25 cellular contexts compared by ENCODE assay signal in genomic region chr7:20279979-20280378, GRCh38. TPM values are rescaled to one million over a fixed set of nuclear protein-coding genes. Genes with fewer than 3 reads are reported as not detected.
A peak's percentile ranks its signal among the peaks of the same experiment; 100 is the strongest.
DNase-seq lines count a peak whose midpoint lies in the region; ATAC-seq, FAIRE-seq and TF ChIP-seq lines count a peak whose summit lies in the region.
"Had no signal": no experiment of that assay in that cellular context is flagged by ENCODE, and none has a peak within 500 bp of the region (broad histone marks: within the 10 kb centered on the region; RNA-seq: fewer than 3 reads in every experiment).

No MANE protein-coding gene starts in this region.

- POLR2A ChIA-PET in IMR-90 (lab: Charles Lee; ENCODE audit: unreplicated experiment) = no interaction called here

- H4K8ac ChIP-seq in IMR-90 (ENCODE audit: low read depth in 2 of 2, low read length in 2 of 2) = peak overlapping the region in 1 of 2 experiments; percentile 47; a peak in 1 of 4 replicates

- H3K27ac ChIP-seq in IMR-90 (ENCODE audit: insufficient read depth, low read length) (no peak overlapping the region), OCI-LY1 (ENCODE audit: low read depth, low read length, poor library complexity, severe bottlenecking) (no peak overlapping the region), keratinocyte (ENCODE audit: control insufficient read depth, insufficient read depth, low read length) (no peak overlapping the region), foreskin keratinocyte (no peak overlapping the region)
- H3K27ac ChIP-seq: esophagus muscularis mucosa, ovary, PC-9, tibial nerve, WERI-Rb-1 had no signal

- in situ Hi-C loops in IMR-90 (cut with MboI; ENCODE audit: low sequenced_read_pairs) = no loop called here

- no peak overlapping the region for H2AK9ac ChIP-seq in IMR-90 (replicated peaks; ENCODE audit: low read depth, low read length, poor library complexity)

- no peak overlapping the region for H3K14ac ChIP-seq in IMR-90 (replicated peaks; ENCODE audit: low read depth, low read length)

- ATAC-seq in IMR-90 (ENCODE audit: low read depth) (no peak), foreskin keratinocyte (no peak)
- ATAC-seq: Right ventricle myocardium inferior had no signal

- H3K9me1 ChIP-seq in IMR-90 (ENCODE audit: insufficient read depth, low read length) = no peaks in the 10 kb centered on the region
- H3K9me1 ChIP-seq in keratinocyte (ENCODE audit: control insufficient read depth, extremely low read depth, insufficient read depth, low read length) = no peaks in the 10 kb centered on the region

- H4K5ac ChIP-seq in IMR-90 (ENCODE audit: low read depth, low read length) = no peak overlapping the region

- H3K4me1 ChIP-seq in IMR-90 (ENCODE audit: control insufficient read depth, insufficient read depth, low read length) (peaks cover 4% of the 10 kb centered on the region), OCI-LY1 (ENCODE audit: insufficient read depth, low read length, severe bottlenecking) (peaks cover 9% of the 10 kb centered on the region), keratinocyte (ENCODE audit: control insufficient read depth, extremely low read depth, insufficient read depth, low read length) (no peaks in the 10 kb centered on the region), foreskin keratinocyte (no peaks in the 10 kb centered on the region)
- H3K4me1 ChIP-seq: tibial nerve had no signal

- H3K23ac ChIP-seq in IMR-90 (ENCODE audit: low read depth, low read length) = no peak overlapping the region

- H2BK20ac ChIP-seq in IMR-90 (ENCODE audit: low read depth, low read length) = no peak overlapping the region

- peak overlapping the region; percentile 9; the same call in 1 of the 2 replicates for H2BK120ac ChIP-seq in IMR-90 (ENCODE audit: low read depth, low read length)

- H3K27me3 ChIP-seq in IMR-90 (ENCODE audit: control insufficient read depth, insufficient read depth, low read length) (no peaks in the 10 kb centered on the region), OCI-LY1 (ENCODE audit: insufficient read depth, low read length) (no peaks in the 10 kb centered on the region), keratinocyte (ENCODE audit: control insufficient read depth, extremely low read depth, insufficient read depth, low read length) (no peaks in the 10 kb centered on the region), foreskin keratinocyte (no peaks in the 10 kb centered on the region)
- H3K27me3 ChIP-seq: esophagus muscularis mucosa, ovary, tibial nerve had no signal

- TF ChIP-seq CTCF in IMR-90 (conservative IDR thresholded peaks at IDR 0.05; ENCODE audit: low read depth, low read length) = no peak
- TF ChIP-seq CTCF in OCI-LY1 (IDR thresholded peaks at IDR 0.05; ENCODE audit: low read length) = no peak
- TF ChIP-seq CTCF in keratinocyte (optimal IDR thresholded peaks at IDR 0.05 in 1 of 3, IDR thresholded peaks at IDR 0.05 in 1 of 3, conservative IDR thresholded peaks at IDR 0.05 in 1 of 3; ENCODE audit: extremely low read depth in 1 of 3, insufficient read depth in 2 of 3, low read length in 3 of 3) = no peak
- no peak for TF ChIP-seq CTCF in foreskin keratinocyte (conservative IDR thresholded peaks at IDR 0.05)

- no peaks in the 10 kb centered on the region for H3K9me2 ChIP-seq in OCI-LY1 (ENCODE audit: low read depth, low read length)

- no peaks in the 10 kb centered on the region for H4K20me1 ChIP-seq in IMR-90 (ENCODE audit: insufficient read depth, low read length)
- H4K20me1 ChIP-seq in OCI-LY1 (ENCODE audit: insufficient read depth, low read length) = no peaks in the 10 kb centered on the region
- no peaks in the 10 kb centered on the region for H4K20me1 ChIP-seq in keratinocyte (ENCODE audit: control insufficient read depth, extremely low read depth, insufficient read depth, low read length)

- TF ChIP-seq RAD21 in IMR-90 (IDR thresholded peaks at IDR 0.05; ENCODE audit: low read length) = no peak

- no peak overlapping the region for H2AFZ ChIP-seq in IMR-90 (replicated peaks; ENCODE audit: low read length, poor library complexity)
- H2AFZ ChIP-seq in OCI-LY1 (ENCODE audit: low read length) = peak overlapping the region; percentile 86; the same call in 1 of the 2 replicates
- peak overlapping the region; percentile 23 for H2AFZ ChIP-seq in keratinocyte (ENCODE audit: control insufficient read depth, low read length)
- H2AFZ ChIP-seq: PC-9 had no signal

- WGBS in IMR-90 (ENCODE audit: extremely low coverage in 2 of 2, insufficient read length in 1 of 2), 2 experiments = no CpG with 5 or more reads among the region's 4 CpGs

- BruUV-seq in IMR-90 (replicated peaks; lab: Mats Ljungman, UMichigan) = no TSS peak

- H3K4me3 ChIP-seq in IMR-90 (ENCODE audit: insufficient read depth, low read depth, low read length) (no peak overlapping the region), OCI-LY1 (ENCODE audit: low read depth, low read length, poor library complexity, severe bottlenecking) (no peak overlapping the region), keratinocyte (ENCODE audit: control insufficient read depth in 2 of 3, extremely low read depth in 1 of 3, insufficient read depth in 2 of 3, low read depth in 1 of 3, low read length in 3 of 3) (no peak overlapping the region)
- H3K4me3 ChIP-seq: esophagus muscularis mucosa, ovary, PC-9, tibial nerve had no signal

- no peak overlapping the region for H2AK5ac ChIP-seq in IMR-90 (ENCODE audit: low read depth, low read length)

- H3F3A ChIP-seq in OCI-LY1 (ENCODE audit: insufficient read depth, low read length) = peaks cover 8% of the 10 kb centered on the region

- H3K36me3 ChIP-seq in IMR-90 (ENCODE audit: control insufficient read depth, insufficient read depth, low read length) (no peaks in the 10 kb centered on the region), OCI-LY1 (ENCODE audit: insufficient read depth, low read length) (no peaks in the 10 kb centered on the region), keratinocyte (ENCODE audit: control insufficient read depth in 2 of 2, extremely low read depth in 1 of 2, insufficient read depth in 2 of 2, low read length in 2 of 2) (no peaks in the 10 kb centered on the region)
- H3K36me3 ChIP-seq: esophagus muscularis mucosa, ovary, tibial nerve, WERI-Rb-1 had no signal

- no peak overlapping the region for H3K18ac ChIP-seq in IMR-90 (ENCODE audit: low read depth, low read length)

- no peaks in the 10 kb centered on the region for H3K9me3 ChIP-seq in IMR-90 (ENCODE audit: control insufficient read depth, insufficient read depth, low read length)
- H3K9me3 ChIP-seq in OCI-LY1 (ENCODE audit: low read length) = 0 out of 2 replicates have a peak, but pooled peaks cover 3% of the 10 kb centered on the region
- H3K9me3 ChIP-seq in keratinocyte (ENCODE audit: control insufficient read depth, low read depth, low read length) = no peaks in the 10 kb centered on the region
- H3K9me3 ChIP-seq: esophagus muscularis mucosa, ovary, tibial nerve had no signal

- H3K9ac ChIP-seq in IMR-90 (ENCODE audit: low read depth, low read length) = no peak overlapping the region
- no peak overlapping the region for H3K9ac ChIP-seq in OCI-LY1 (ENCODE audit: low read length)
- no peak overlapping the region for H3K9ac ChIP-seq in keratinocyte (ENCODE audit: control insufficient read depth, extremely low read depth, insufficient read depth, low read length)

- H3K4ac ChIP-seq in IMR-90 (ENCODE audit: low read depth, low read length) = no peak overlapping the region

- CTCF ChIA-PET in IMR-90 (lab: Yijun Ruan, JAX) = no interaction called here

- no peak overlapping the region for H3K4me2 ChIP-seq in IMR-90 (ENCODE audit: low read depth, low read length)
- H3K4me2 ChIP-seq in OCI-LY1 (ENCODE audit: low read length) = no peak overlapping the region
- H3K4me2 ChIP-seq in keratinocyte (ENCODE audit: control insufficient read depth, extremely low read depth, insufficient read depth, low read depth, low read length) = no peak overlapping the region
- H3K4me2 ChIP-seq: PC-9 had no signal

- FAIRE-seq in keratinocyte (lab: Jason Lieb, UNC) = no peak

- H3K56ac ChIP-seq in IMR-90 (ENCODE audit: extremely low read depth, insufficient read depth, low read length) = no peak overlapping the region

- H2BK5ac ChIP-seq in IMR-90 (ENCODE audit: low read depth, low read length, poor library complexity, severe bottlenecking) = no peak overlapping the region

- intact Hi-C loops in IMR-90 (cut with micrococcal nuclease) = no loop called here

- no peak for TF ChIP-seq POLR2A in IMR-90 (IDR thresholded peaks at IDR 0.05; ENCODE audit: low read depth, low read length)

- no peak overlapping the region for H4K91ac ChIP-seq in IMR-90 (ENCODE audit: insufficient read depth, low read depth, low read length)

- dilution Hi-C loops in IMR-90 (cut with HindIII; ENCODE audit: low sequenced_read_pairs, unreplicated experiment) (no loop called here), keratinocyte (cut with MboI; ENCODE audit: extremely low pct_ligation_motif_present, low sequenced_read_pairs) (no loop called here)

- H3K79me1 ChIP-seq in IMR-90 (ENCODE audit: low read depth in 1 of 2, low read length in 2 of 2) = no peaks in the 10 kb centered on the region

- DNase-seq in NOMO-1 treated with DMSO at 0.1 percent for 48 hours (lab: John Stamatoyannopoulos, UW; ENCODE audit: unreplicated experiment) (peak; percentile 60), NOMO-1 treated with dmso at 0.1 percent for 144 hours (lab: John Stamatoyannopoulos, UW; ENCODE audit: unreplicated experiment) (no peak), IMR-90 (no peak), keratinocyte (ENCODE audit: low read depth, low spot score) (no peak), foreskin keratinocyte (no peak)
- DNase-seq in activated CD8-positive, alpha-beta memory T cell treated with anti-CD3 and anti-CD28 coated beads for 24 hours = no peak
- DNase-seq: ACHN; activated CD4-positive, alpha-beta T cell treated with anti-CD3 and anti-CD28 coated beads, Interleukin-2, amount 50 U/mL, for 1 hour; activated CD8-positive, alpha-beta memory T cell treated with anti-CD3 and anti-CD28 coated beads, Interleukin-2, amount 50 U/mL, for 48 hours; central memory CD4-positive, alpha-beta T cell; COR-L47; KG1; MM.1S; NCI-H2171 treated with DMSO at 0.1 percent for 48 hours; NCI-H526; nephron progenitor cell; ovary; PC-9; small intestine; stimulated activated CD8-positive, alpha-beta memory T cell treated with anti-CD3 and anti-CD28 coated beads, Interleukin-4, amount 100 ng/mL, for 48 hours; WERI-Rb-1 had no signal

- H3K79me2 ChIP-seq in OCI-LY1 (ENCODE audit: insufficient read depth, low read length) (no peaks in the 10 kb centered on the region), keratinocyte (ENCODE audit: control insufficient read depth, insufficient read depth, low read length) (no peaks in the 10 kb centered on the region)

- no peak overlapping the region for H2BK15ac ChIP-seq in IMR-90 (ENCODE audit: low read depth, low read length)

RNA-seq across cellular contexts. Expression of gene ITGB8, which starts 50.7 kb away (rescaled TPM):
- 10.2 and 10.8 TPM in 2 replicates for total RNA-seq in IMR-90 (2012; rRNA removed)
- polyA plus RNA-seq in IMR-90 (2012; rRNA removed) = 1.9 and 2.6 TPM in 2 replicates
- 1.6 and 1.7 TPM in 2 replicates for polyA plus RNA-seq in IMR-90 (2012; cell fraction: cytosol; rRNA removed)
- 4.3 and 10.5 TPM in 2 replicates for polyA plus RNA-seq in IMR-90 (2012; cell fraction: nucleus; rRNA removed; ENCODE audit: low replicate concordance)
- polyA plus RNA-seq in keratinocyte = 8.3 to 14.3 TPM (median 10.9 TPM) in 3 replicates
- polyA plus RNA-seq in keratinocyte (2011; ENCODE audit: low read depth) = 5.0 TPM
- polyA plus RNA-seq in keratinocyte (2011; cell fraction: cytosol; rRNA removed) = 2.7 and 6.3 TPM in 2 replicates
- polyA plus RNA-seq in keratinocyte (2011; cell fraction: nucleus; rRNA removed) = 16.3 and 19.7 TPM in 2 replicates
- 9.8 and 12.7 TPM in 2 replicates for polyA plus RNA-seq in keratinocyte (2012; ENCODE audit: low replicate concordance)
- polyA minus RNA-seq in keratinocyte = 27.1 to 59.0 TPM (median 50.8 TPM) in 3 replicates
- polyA minus RNA-seq in keratinocyte (2011; cell fraction: cytosol; rRNA and poly(A)+ RNA removed) = 25.1 TPM
- 65.6 and 86.9 TPM in 2 replicates for polyA minus RNA-seq in keratinocyte (2011; cell fraction: nucleus; rRNA and poly(A)+ RNA removed)
- total RNA-seq in foreskin keratinocyte = 12.3 and 12.9 TPM in 2 replicates
- 1.2 and 1.3 TPM in 2 replicates for polyA plus RNA-seq in foreskin keratinocyte
